34 cellular contexts compared by ENCODE assay signal in genomic region chrX:104918122-104918521, GRCh38.
"Had no signal": no experiment of that assay in that cellular context is flagged by ENCODE, and none has a peak within 500 bp of the region (broad histone marks: within the 10 kb centered on the region; RNA-seq: fewer than 3 reads in every experiment).

No MANE protein-coding gene starts in this region.

- ATAC-seq: activated CD4-positive, alpha-beta T cell treated with anti-CD3 and anti-CD28 coated beads for 36 hours; activated CD8-positive, alpha-beta memory T cell treated with anti-CD3 and anti-CD28 coated beads, Interleukin-2, amount 10 ng/mL, durations not matched to agents 7 days and 5 days; activated CD8-positive, alpha-beta T cell treated with anti-CD3 and anti-CD28 coated beads, Interleukin-2, amount 10 ng/mL, durations not matched to agents 7 days and 5 days; activated naive CD8-positive, alpha-beta T cell treated with anti-CD3 and anti-CD28 coated beads, Interleukin-2, amount 50 U/mL, for 24 hours; foreskin keratinocyte; gastrocnemius medialis; heart left ventricle; T-helper 17 cell had no signal

- H3K27ac Mint-ChIP-seq: activated CD4-positive, alpha-beta memory T cell treated with anti-CD3 and anti-CD28 coated beads for 36 hours; activated CD4-positive, alpha-beta T cell treated with anti-CD3 and anti-CD28 coated beads for 36 hours; activated CD4-positive, alpha-beta T cell treated with anti-CD3 and anti-CD28 coated beads, Interleukin-2, amount 10 ng/mL, durations not matched to agents 24 days and 14 days; activated CD8-positive, alpha-beta memory T cell treated with anti-CD3 and anti-CD28 coated beads, Interleukin-2, amount 10 ng/mL, durations not matched to agents 7 days and 5 days; activated CD8-positive, alpha-beta T cell treated with anti-CD3 and anti-CD28 coated beads, Interleukin-2, amount 10 ng/mL, durations not matched to agents 7 days and 5 days; activated naive CD4-positive, alpha-beta T cell treated with anti-CD3 and anti-CD28 coated beads for 36 hours; activated naive CD4-positive, alpha-beta T cell treated with anti-CD3 and anti-CD28 coated beads, Interleukin-2, amount 50 U/mL, for 24 hours; activated naive CD8-positive, alpha-beta T cell treated with anti-CD3 and anti-CD28 coated beads for 36 hours; activated naive CD8-positive, alpha-beta T cell treated with anti-CD3 and anti-CD28 coated beads, Interleukin-2, amount 50 U/mL, for 24 hours; activated T-helper 1 cell treated with anti-CD3 and anti-CD28 coated beads, Interleukin-12 subunit alpha, Interleukin-12 subunit beta, Interleukin-2, Interleukin-4 antibody, amounts not matched to agents 30 ng/mL and 10 ng/mL and 1 ng/mL, durations not matched to agents 14 hours and 24 hours and 36 hours; activated T-helper 2 cell treated with anti-CD3 and anti-CD28 coated beads, Interferon-gamma antibody, Interleukin-2, Interleukin-4, amounts not matched to agents 10 μg/mL and 5 μg/mL and 100 μg/mL, durations not matched to agents 14 hours and 24 hours and 36 hours; brain; endodermal cell; T-helper 17 cell had no signal

- H3K4me1 ChIP-seq: adrenal gland, breast epithelium, colonic mucosa, esophagus muscularis mucosa, foreskin keratinocyte, gastrocnemius medialis, heart left ventricle had no signal

- H3K9me3 Mint-ChIP-seq: activated CD4-positive, alpha-beta memory T cell treated with anti-CD3 and anti-CD28 coated beads for 36 hours; activated CD4-positive, alpha-beta T cell treated with anti-CD3 and anti-CD28 coated beads, Interleukin-2, amount 10 ng/mL, durations not matched to agents 24 days and 14 days; activated naive CD4-positive, alpha-beta T cell treated with anti-CD3 and anti-CD28 coated beads for 36 hours; activated naive CD4-positive, alpha-beta T cell treated with anti-CD3 and anti-CD28 coated beads, Interleukin-2, amount 50 U/mL, for 24 hours; activated naive CD8-positive, alpha-beta T cell treated with anti-CD3 and anti-CD28 coated beads for 36 hours; activated naive CD8-positive, alpha-beta T cell treated with anti-CD3 and anti-CD28 coated beads, Interleukin-2, amount 50 U/mL, for 24 hours; activated T-helper 1 cell treated with anti-CD3 and anti-CD28 coated beads, Interleukin-12 subunit alpha, Interleukin-12 subunit beta, Interleukin-2, Interleukin-4 antibody, amounts not matched to agents 30 ng/mL and 10 ng/mL and 1 ng/mL, durations not matched to agents 14 hours and 24 hours and 36 hours; activated T-helper 2 cell treated with anti-CD3 and anti-CD28 coated beads, Interferon-gamma antibody, Interleukin-2, Interleukin-4, amounts not matched to agents 10 μg/mL and 5 μg/mL and 100 μg/mL, durations not matched to agents 14 hours and 24 hours and 36 hours had no signal

- H3K36me3 ChIP-seq: adrenal gland, breast epithelium, cardiac muscle cell, colonic mucosa, esophagus muscularis mucosa, gastrocnemius medialis, heart left ventricle had no signal

- H3K4me1 Mint-ChIP-seq: activated CD4-positive, alpha-beta T cell treated with anti-CD3 and anti-CD28 coated beads for 36 hours; activated CD4-positive, alpha-beta T cell treated with anti-CD3 and anti-CD28 coated beads, Interleukin-2, amount 10 ng/mL, durations not matched to agents 24 days and 14 days; activated CD8-positive, alpha-beta memory T cell treated with anti-CD3 and anti-CD28 coated beads, Interleukin-2, amount 10 ng/mL, durations not matched to agents 7 days and 5 days; activated naive CD4-positive, alpha-beta T cell treated with anti-CD3 and anti-CD28 coated beads, Interleukin-2, amount 50 U/mL, for 24 hours; activated naive CD8-positive, alpha-beta T cell treated with anti-CD3 and anti-CD28 coated beads for 36 hours; activated naive CD8-positive, alpha-beta T cell treated with anti-CD3 and anti-CD28 coated beads, Interleukin-2, amount 50 U/mL, for 24 hours; brain; T-helper 17 cell had no signal

- H3K27ac ChIP-seq: adrenal gland, breast epithelium, cardiac muscle cell, colonic mucosa, esophagus muscularis mucosa, foreskin keratinocyte, gastrocnemius medialis, heart left ventricle had no signal

- H3K27me3 Mint-ChIP-seq: activated CD4-positive, alpha-beta memory T cell treated with anti-CD3 and anti-CD28 coated beads for 36 hours; activated CD4-positive, alpha-beta T cell treated with anti-CD3 and anti-CD28 coated beads for 36 hours; activated CD4-positive, alpha-beta T cell treated with anti-CD3 and anti-CD28 coated beads, Interleukin-2, amount 10 ng/mL, durations not matched to agents 24 days and 14 days; activated CD8-positive, alpha-beta memory T cell treated with anti-CD3 and anti-CD28 coated beads, Interleukin-2, amount 10 ng/mL, durations not matched to agents 7 days and 5 days; activated naive CD8-positive, alpha-beta T cell treated with anti-CD3 and anti-CD28 coated beads for 36 hours; activated naive CD8-positive, alpha-beta T cell treated with anti-CD3 and anti-CD28 coated beads, Interleukin-2, amount 50 U/mL, for 24 hours; brain; T-helper 17 cell had no signal

- H3K9me3 ChIP-seq: adrenal gland, breast epithelium, colonic mucosa, esophagus muscularis mucosa, gastrocnemius medialis, heart left ventricle had no signal

- H3K27me3 ChIP-seq: cardiac muscle cell, colonic mucosa, foreskin keratinocyte, gastrocnemius medialis had no signal

- DNase-seq: activated CD4-positive, alpha-beta memory T cell treated with anti-CD3 and anti-CD28 coated beads for 36 hours; activated CD4-positive, alpha-beta T cell treated with anti-CD3 and anti-CD28 coated beads for 36 hours; activated CD4-positive, alpha-beta T cell treated with anti-CD3 and anti-CD28 coated beads, Interleukin-2, amount 10 ng/mL, durations not matched to agents 24 days and 14 days; activated CD4-positive, CD25-positive, alpha-beta regulatory T cell; activated CD4-positive, CD25-positive, alpha-beta regulatory T cell treated with anti-CD3 and anti-CD28 coated beads, Interleukin-2, amount 50 U/mL, for 72 hours; activated CD8-positive, alpha-beta memory T cell treated with anti-CD3 and anti-CD28 coated beads, Interleukin-2, amount 10 ng/mL, durations not matched to agents 7 days and 5 days; activated CD8-positive, alpha-beta memory T cell treated with anti-CD3 and anti-CD28 coated beads, Interleukin-2, amount 50 U/mL, for 4 hours; activated CD8-positive, alpha-beta T cell treated with anti-CD3 and anti-CD28 coated beads, Interleukin-2, amount 10 ng/mL, durations not matched to agents 7 days and 5 days; activated effector memory CD4-positive, alpha-beta T cell treated with anti-CD3 and anti-CD28 coated beads, Interleukin-2, amount 50 U/mL, for 16 hours; activated naive CD4-positive, alpha-beta T cell treated with anti-CD3 and anti-CD28 coated beads for 36 hours; activated naive CD8-positive, alpha-beta T cell treated with anti-CD3 and anti-CD28 coated beads for 36 hours; activated naive CD8-positive, alpha-beta T cell treated with anti-CD3 and anti-CD28 coated beads, Interleukin-2, amount 50 U/mL, for 24 hours; activated T-cell treated with anti-CD3 and anti-CD28 coated beads, Interleukin-2, amount 50 U/mL, for 1 hour; activated T-cell treated with anti-CD3 and anti-CD28 coated beads, Interleukin-2, amount 50 U/mL, for 48 hours; adrenal gland; amygdala; aorta; central memory CD4-positive, alpha-beta T cell; cerebellar nuclear complex; colonic mucosa; effector memory CD4-positive, alpha-beta T cell; endodermal cell; foreskin keratinocyte; gastrocnemius medialis; glutamatergic neuron; heart left ventricle; T-helper 17 cell had no signal

- H3K36me3 Mint-ChIP-seq: activated CD4-positive, alpha-beta memory T cell treated with anti-CD3 and anti-CD28 coated beads for 36 hours; activated CD8-positive, alpha-beta memory T cell treated with anti-CD3 and anti-CD28 coated beads, Interleukin-2, amount 10 ng/mL, durations not matched to agents 7 days and 5 days; activated naive CD4-positive, alpha-beta T cell treated with anti-CD3 and anti-CD28 coated beads, Interleukin-2, amount 50 U/mL, for 24 hours; activated naive CD8-positive, alpha-beta T cell treated with anti-CD3 and anti-CD28 coated beads for 36 hours; brain had no signal

- H3K4me3 ChIP-seq: adrenal gland, breast epithelium, cardiac muscle cell, colonic mucosa, esophagus muscularis mucosa, gastrocnemius medialis, heart left ventricle had no signal

- H3K4me3 Mint-ChIP-seq: activated CD4-positive, alpha-beta memory T cell treated with anti-CD3 and anti-CD28 coated beads for 36 hours; activated CD4-positive, alpha-beta T cell treated with anti-CD3 and anti-CD28 coated beads for 36 hours; activated CD4-positive, alpha-beta T cell treated with anti-CD3 and anti-CD28 coated beads, Interleukin-2, amount 10 ng/mL, durations not matched to agents 24 days and 14 days; activated CD8-positive, alpha-beta memory T cell treated with anti-CD3 and anti-CD28 coated beads, Interleukin-2, amount 10 ng/mL, durations not matched to agents 7 days and 5 days; activated CD8-positive, alpha-beta T cell treated with anti-CD3 and anti-CD28 coated beads, Interleukin-2, amount 10 ng/mL, durations not matched to agents 7 days and 5 days; activated naive CD4-positive, alpha-beta T cell treated with anti-CD3 and anti-CD28 coated beads for 36 hours; activated naive CD4-positive, alpha-beta T cell treated with anti-CD3 and anti-CD28 coated beads, Interleukin-2, amount 50 U/mL, for 24 hours; activated naive CD8-positive, alpha-beta T cell treated with anti-CD3 and anti-CD28 coated beads for 36 hours; activated naive CD8-positive, alpha-beta T cell treated with anti-CD3 and anti-CD28 coated beads, Interleukin-2, amount 50 U/mL, for 24 hours; activated T-helper 1 cell treated with anti-CD3 and anti-CD28 coated beads, Interleukin-12 subunit alpha, Interleukin-12 subunit beta, Interleukin-2, Interleukin-4 antibody, amounts not matched to agents 30 ng/mL and 10 ng/mL and 1 ng/mL, durations not matched to agents 14 hours and 24 hours and 36 hours; brain; endodermal cell; T-helper 17 cell had no signal
